Comparison of ENCODE assay signal across 17 cellular contexts in genomic region chr1:168513656-168514404, GRCh38. TPM values are rescaled to one million over a fixed set of nuclear protein-coding genes. Genes with fewer than 3 reads are reported as not detected.
DNase-seq lines count a peak whose midpoint lies in the region; ATAC-seq and TF ChIP-seq lines count a peak whose summit lies in the region.
"Had no signal": no experiment of that assay in that cellular context is flagged by ENCODE, and none has a peak within 500 bp of the region (broad histone marks: within the 10 kb centered on the region; RNA-seq: fewer than 3 reads in every experiment).

No MANE protein-coding gene starts in this region.

- peak overlapping the region; percentile 99 for H3K27ac Mint-ChIP-seq in activated CD8-positive, alpha-beta memory T cell treated with anti-CD3 and anti-CD28 coated beads, Interleukin-2, amount 10 ng/mL, durations not matched to agents 7 days and 5 days
- H3K27ac Mint-ChIP-seq in activated T-cell treated with anti-CD3 and anti-CD28 coated beads, Interleukin-2, amount 50 U/mL, for 72 hours = peak overlapping the region; percentile 83
- H3K27ac Mint-ChIP-seq: HFFc6 had no signal

- H3K4me3 Mint-ChIP-seq in activated CD8-positive, alpha-beta memory T cell treated with anti-CD3 and anti-CD28 coated beads, Interleukin-2, amount 10 ng/mL, durations not matched to agents 7 days and 5 days = peak overlapping the region; percentile 54
- H3K4me3 Mint-ChIP-seq in activated T-cell treated with anti-CD3 and anti-CD28 coated beads, Interleukin-2, amount 50 U/mL, for 72 hours = peak overlapping the region; percentile 61 to 69
- H3K4me3 Mint-ChIP-seq: HFFc6 had no signal

- CTCF ChIA-PET in activated CD8-positive, alpha-beta memory T cell treated with anti-CD3 and anti-CD28 coated beads, Interleukin-2, amount 10 ng/mL, durations not matched to agents 7 days and 5 days (lab: Charles Lee) = interaction anchor here (1.1 to 1.6 kb wide), 4 partner anchors 11 to 43 kb away, joined by 3 to 6 read pairs (median 3); no protein-coding TSS in a partner anchor

- TF ChIP-seq CTCF in cardiac muscle cell (IDR thresholded peaks at IDR 0.05; ENCODE audit: low read depth, low read length) = no peak

- DNase-seq in activated CD8-positive, alpha-beta memory T cell treated with anti-CD3 and anti-CD28 coated beads, Interleukin-2, amount 10 ng/mL, durations not matched to agents 7 days and 5 days = peak; percentile 65
- DNase-seq in activated CD8-positive, alpha-beta memory T cell treated with anti-CD3 and anti-CD28 coated beads, Interleukin-2, amount 50 U/mL, for 48 hours = no peak
- DNase-seq in activated T-cell treated with anti-CD3 and anti-CD28 coated beads, Interleukin-2, amount 50 U/mL, for 72 hours = peak in 1 of 2 donors; percentile 14
- DNase-seq in cardiac muscle cell (ENCODE audit: low read depth in 1 of 2, low spot score in 1 of 2) (peak in 1 of 2 donors; percentile 59), hippocampal formation (lab: John Stamatoyannopoulos, UW) (no peak)
- peak; percentile 32 for DNase-seq in stimulated activated naive CD8-positive, alpha-beta T cell treated with anti-CD3 and anti-CD28 coated beads, Interleukin-15, Interleukin-2, amounts not matched to agents 100 U/mL and 50 U/mL, for 24 hours
- no peak for DNase-seq in NK-92 treated with Interleukin-12 subunit alpha and Interleukin-12 subunit beta, amount 100 ng/mL, for 24 hours (lab: John Stamatoyannopoulos, UW)
- DNase-seq: activated CD4-positive, alpha-beta T cell treated with anti-CD3 and anti-CD28 coated beads, Interleukin-2, amount 50 U/mL, for 1 hour; HFFc6; NCI-H2081 treated with DMSO at 0.1 percent for 48 hours; NCI-H748 treated with DMSO at 0.1 percent for 48 hours; stimulated activated CD4-positive, alpha-beta T cell treated with anti-CD3 and anti-CD28 coated beads, Interleukin-4, amount 100 ng/mL, for 24 hours had no signal

- H3K36me3 Mint-ChIP-seq in activated CD8-positive, alpha-beta memory T cell treated with anti-CD3 and anti-CD28 coated beads, Interleukin-2, amount 10 ng/mL, durations not matched to agents 7 days and 5 days = peaks cover 8% of the 10 kb centered on the region
- no peaks in the 10 kb centered on the region for H3K36me3 Mint-ChIP-seq in activated T-cell treated with anti-CD3 and anti-CD28 coated beads, Interleukin-2, amount 50 U/mL, for 72 hours (ENCODE audit: insufficient read depth in 2 of 2)

- no peaks in the 10 kb centered on the region for H3K36me3 ChIP-seq in cardiac muscle cell

- no peaks in the 10 kb centered on the region for H3K9me3 Mint-ChIP-seq in activated CD8-positive, alpha-beta memory T cell treated with anti-CD3 and anti-CD28 coated beads, Interleukin-2, amount 10 ng/mL, durations not matched to agents 7 days and 5 days (ENCODE audit: low read depth)
- peaks cover 0 to 2% of the 10 kb centered on the region in 2 donors for H3K9me3 Mint-ChIP-seq in activated T-cell treated with anti-CD3 and anti-CD28 coated beads, Interleukin-2, amount 50 U/mL, for 72 hours
- H3K9me3 Mint-ChIP-seq: HFFc6 had no signal

- H3K4me1 Mint-ChIP-seq in activated CD8-positive, alpha-beta memory T cell treated with anti-CD3 and anti-CD28 coated beads, Interleukin-2, amount 10 ng/mL, durations not matched to agents 7 days and 5 days = peaks cover 89% of the 10 kb centered on the region
- H3K4me1 Mint-ChIP-seq in activated T-cell treated with anti-CD3 and anti-CD28 coated beads, Interleukin-2, amount 50 U/mL, for 72 hours (ENCODE audit: low read depth) = peaks cover 67% of the 10 kb centered on the region

- peak overlapping the region; percentile 98 for H3K27ac ChIP-seq in cardiac muscle cell
- H3K27ac ChIP-seq: epithelial cell of prostate had no signal

- ATAC-seq in activated CD8-positive, alpha-beta memory T cell treated with anti-CD3 and anti-CD28 coated beads, Interleukin-2, amount 10 ng/mL, durations not matched to agents 7 days and 5 days = peak; percentile 37
- peak in 1 of 2 donors; percentile 23 for ATAC-seq in activated T-cell treated with anti-CD3 and anti-CD28 coated beads, Interleukin-2, amount 50 U/mL, for 72 hours (replicated peaks in 1 of 2)
- ATAC-seq in stimulated activated naive CD8-positive, alpha-beta T cell treated with anti-CD3 and anti-CD28 coated beads, Interleukin-15, Interleukin-2, amounts not matched to agents 100 U/mL and 50 U/mL, for 24 hours = no peak
- no peak for ATAC-seq in GM18505 (IDR thresholded peaks at IDR 0.05; ENCODE audit: unreplicated experiment)
- ATAC-seq: left lobe of liver had no signal

- no peak overlapping the region for H3K4me3 ChIP-seq in cardiac muscle cell

- H3K4me1 ChIP-seq in cardiac muscle cell (ENCODE audit: low read depth) = peaks cover 77% of the 10 kb centered on the region

- H3K27me3 Mint-ChIP-seq in activated CD8-positive, alpha-beta memory T cell treated with anti-CD3 and anti-CD28 coated beads, Interleukin-2, amount 10 ng/mL, durations not matched to agents 7 days and 5 days = no peaks in the 10 kb centered on the region
- H3K27me3 Mint-ChIP-seq in activated T-cell treated with anti-CD3 and anti-CD28 coated beads, Interleukin-2, amount 50 U/mL, for 72 hours (ENCODE audit: low read depth) = no peaks in the 10 kb centered on the region

- H3K27me3 ChIP-seq in cardiac muscle cell = no peaks in the 10 kb centered on the region

- H3K9me3 ChIP-seq in cardiac muscle cell (ENCODE audit: low read depth) = no peaks in the 10 kb centered on the region

- no peak for TF ChIP-seq POLR2A in GM18505 (IDR thresholded peaks at IDR 0.05; ENCODE audit: borderline replicate concordance, extremely low read depth, insufficient read depth, insufficient read length)

RNA-seq across cellular contexts. Expression of gene XCL2, which starts 30.0 kb away (rescaled TPM):
- total RNA-seq in activated CD8-positive, alpha-beta memory T cell treated with anti-CD3 and anti-CD28 coated beads, Interleukin-2, amount 10 ng/mL, durations not matched to agents 7 days and 5 days = 10 to 100 TPM; 17.8 to 37.9 TPM
- 10 to 100 TPM; 15.7 to 51.0 TPM for total RNA-seq in activated T-cell treated with anti-CD3 and anti-CD28 coated beads, Interleukin-2, amount 50 U/mL, for 72 hours
- not detected in 2 replicates for total RNA-seq in cardiac muscle cell
- 0.35 TPM in 1 of 2 replicates, not detected in the other for polyA plus RNA-seq in cardiac muscle cell
- total RNA-seq: HFFc6, left lobe of liver, LHCN-M2, urinary bladder had no signal

Comparison
In these comparisons a context has a peak if more than half of its experiments do, and no peak if none do; other contexts are left out.
1. DNase-seq: peak in activated CD8-positive, alpha-beta memory T cell treated with anti-CD3 and anti-CD28 coated beads, Interleukin-2, amount 10 ng/mL, durations not matched to agents 7 days and 5 days (single experiment) and stimulated activated naive CD8-positive, alpha-beta T cell treated with anti-CD3 and anti-CD28 coated beads, Interleukin-15, Interleukin-2, amounts not matched to agents 100 U/mL and 50 U/mL, for 24 hours (single experiment); none in activated CD8-positive, alpha-beta memory T cell treated with anti-CD3 and anti-CD28 coated beads, Interleukin-2, amount 50 U/mL, for 48 hours (single experiment), NK-92 treated with Interleukin-12 subunit alpha and Interleukin-12 subunit beta, amount 100 ng/mL, for 24 hours (single experiment) and hippocampal formation (0 of 2).
2. RNA of gene XCL2, which starts 30.0 kb away (total RNA-seq): 15.7 to 51.0 TPM in activated T-cell treated with anti-CD3 and anti-CD28 coated beads, Interleukin-2, amount 50 U/mL, for 72 hours and 17.8 to 37.9 TPM in activated CD8-positive, alpha-beta memory T cell treated with anti-CD3 and anti-CD28 coated beads, Interleukin-2, amount 10 ng/mL, durations not matched to agents 7 days and 5 days; not detected in cardiac muscle cell; every median in the first group is over 10 times any median in the second.